Comparison of ENCODE assay signal across 1 cellular context in genomic region chr19:43595999-43596841, GRCh38.
TF ChIP-seq lines count a peak whose summit lies in the region.

A gene with protein sequence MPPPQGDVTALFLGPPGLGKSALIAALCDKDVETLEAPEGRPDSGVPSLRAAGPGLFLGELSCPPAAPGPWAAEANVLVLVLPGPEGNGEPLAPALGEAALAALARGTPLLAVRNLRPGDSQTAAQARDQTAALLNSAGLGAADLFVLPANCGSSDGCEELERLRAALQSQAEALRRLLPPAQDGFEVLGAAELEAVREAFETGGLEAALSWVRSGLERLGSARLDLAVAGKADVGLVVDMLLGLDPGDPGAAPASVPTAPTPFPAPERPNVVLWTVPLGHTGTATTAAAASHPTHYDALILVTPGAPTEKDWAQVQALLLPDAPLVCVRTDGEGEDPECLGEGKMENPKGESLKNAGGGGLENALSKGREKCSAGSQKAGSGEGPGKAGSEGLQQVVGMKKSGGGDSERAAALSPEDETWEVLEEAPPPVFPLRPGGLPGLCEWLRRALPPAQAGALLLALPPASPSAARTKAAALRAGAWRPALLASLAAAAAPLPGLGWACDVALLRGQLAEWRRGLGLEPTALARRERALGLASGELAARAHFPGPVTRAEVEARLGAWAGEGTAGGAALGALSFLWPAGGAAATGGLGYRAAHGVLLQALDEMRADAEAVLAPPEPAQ (minus strand): TSS chr19:43596134. CDS start chr19:43595338, 796 bp downstream.
TSS of gene ZNF576 (plus strand) at chr19:43596595. CDS start at chr19:43597109, 514 bp downstream.

TF ChIP-seq in HEK293, 187 proteins besides CTCF, POLR2A, EP300 and RAD21 (continued from another document and continues in another):
- TF ChIP-seq, protein P1, sequence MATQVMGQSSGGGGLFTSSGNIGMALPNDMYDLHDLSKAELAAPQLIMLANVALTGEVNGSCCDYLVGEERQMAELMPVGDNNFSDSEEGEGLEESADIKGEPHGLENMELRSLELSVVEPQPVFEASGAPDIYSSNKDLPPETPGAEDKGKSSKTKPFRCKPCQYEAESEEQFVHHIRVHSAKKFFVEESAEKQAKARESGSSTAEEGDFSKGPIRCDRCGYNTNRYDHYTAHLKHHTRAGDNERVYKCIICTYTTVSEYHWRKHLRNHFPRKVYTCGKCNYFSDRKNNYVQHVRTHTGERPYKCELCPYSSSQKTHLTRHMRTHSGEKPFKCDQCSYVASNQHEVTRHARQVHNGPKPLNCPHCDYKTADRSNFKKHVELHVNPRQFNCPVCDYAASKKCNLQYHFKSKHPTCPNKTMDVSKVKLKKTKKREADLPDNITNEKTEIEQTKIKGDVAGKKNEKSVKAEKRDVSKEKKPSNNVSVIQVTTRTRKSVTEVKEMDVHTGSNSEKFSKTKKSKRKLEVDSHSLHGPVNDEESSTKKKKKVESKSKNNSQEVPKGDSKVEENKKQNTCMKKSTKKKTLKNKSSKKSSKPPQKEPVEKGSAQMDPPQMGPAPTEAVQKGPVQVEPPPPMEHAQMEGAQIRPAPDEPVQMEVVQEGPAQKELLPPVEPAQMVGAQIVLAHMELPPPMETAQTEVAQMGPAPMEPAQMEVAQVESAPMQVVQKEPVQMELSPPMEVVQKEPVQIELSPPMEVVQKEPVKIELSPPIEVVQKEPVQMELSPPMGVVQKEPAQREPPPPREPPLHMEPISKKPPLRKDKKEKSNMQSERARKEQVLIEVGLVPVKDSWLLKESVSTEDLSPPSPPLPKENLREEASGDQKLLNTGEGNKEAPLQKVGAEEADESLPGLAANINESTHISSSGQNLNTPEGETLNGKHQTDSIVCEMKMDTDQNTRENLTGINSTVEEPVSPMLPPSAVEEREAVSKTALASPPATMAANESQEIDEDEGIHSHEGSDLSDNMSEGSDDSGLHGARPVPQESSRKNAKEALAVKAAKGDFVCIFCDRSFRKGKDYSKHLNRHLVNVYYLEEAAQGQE (tag by site-specific recombination; IDR thresholded peaks at IDR 0.05) = peak; percentile 62
- TF ChIP-seq REPIN1 (tag by site-specific recombination; IDR thresholded peaks at IDR 0.05; ENCODE audit: low read depth) (peak; percentile 94; the same call in 1 of the 2 replicates), ZNF2 (tag by site-specific recombination; IDR thresholded peaks at IDR 0.05) (peak; percentile 94), ZSCAN30 (tag by site-specific recombination; IDR thresholded peaks at IDR 0.05) (peak; percentile 97), ZNF114 (tag by site-specific recombination; IDR thresholded peaks at IDR 0.05) (no peak), ZNF664 (tag by site-specific recombination; IDR thresholded peaks at IDR 0.05) (peak; percentile 30), SETDB1 (IDR thresholded peaks at IDR 0.05; ENCODE audit: insufficient read length, low read length) (no peak), ZNF391 (tag by site-specific recombination; IDR thresholded peaks at IDR 0.05; ENCODE audit: borderline replicate concordance, low read depth) (peak; percentile 94), PRDM10 (tag by site-specific recombination; IDR thresholded peaks at IDR 0.05) (peak; percentile 58), ZNF660 (tag by site-specific recombination; IDR thresholded peaks at IDR 0.05) (peak; percentile 98), ZNF404 (tag by site-specific recombination; IDR thresholded peaks at IDR 0.05) (no peak), KLF10 (tag by site-specific recombination; IDR thresholded peaks at IDR 0.05) (peak; percentile 100), ZNF449 (tag by site-specific recombination; IDR thresholded peaks at IDR 0.05) (peak; percentile 50; the same call in 1 of the 2 replicates), SP3 (tag by site-specific recombination; IDR thresholded peaks at IDR 0.05) (peak; percentile 95), ZEB2 (tag by site-specific recombination; IDR thresholded peaks at IDR 0.05) (peak; percentile 97), RBAK (tag by site-specific recombination; IDR thresholded peaks at IDR 0.05) (0 out of 2 replicates have a peak, but pooled peaks have one; percentile 47), ZNF792 (tag by site-specific recombination; IDR thresholded peaks at IDR 0.05) (0 out of 2 replicates have a peak, but pooled peaks have one; percentile 70), ZSCAN18 (tag by site-specific recombination; IDR thresholded peaks at IDR 0.05) (peak; percentile 69; the same call in 1 of the 2 replicates), TSHZ1 (tag by site-specific recombination; IDR thresholded peaks at IDR 0.05; ENCODE audit: borderline replicate concordance) (peak; percentile 62; the same call in 1 of the 2 replicates), ZNF239 (tag by site-specific recombination; IDR thresholded peaks at IDR 0.05) (no peak; the same call in 1 of the 2 replicates), ZIC2 (tag by site-specific recombination; IDR thresholded peaks at IDR 0.05) (peak; percentile 73), ZNF280C (tag by site-specific recombination; IDR thresholded peaks at IDR 0.05) (no peak; the same call in 1 of the 2 replicates), ZNF184 (tag by site-specific recombination; IDR thresholded peaks at IDR 0.05) (peak; percentile 90), ZFHX2 (tag by site-specific recombination; conservative IDR thresholded peaks at IDR 0.05) (peak; percentile 99), ZNF701 (tag by site-specific recombination; IDR thresholded peaks at IDR 0.05) (no peak), INSM2 (tag by site-specific recombination; IDR thresholded peaks at IDR 0.05) (peak; percentile 67), MZF1 (tag by site-specific recombination; IDR thresholded peaks at IDR 0.05; ENCODE audit: borderline replicate concordance) (0 out of 2 replicates have a peak, but pooled peaks have one; percentile 18), KLF16 (tag by site-specific recombination; IDR thresholded peaks at IDR 0.05) (peak; percentile 54; the same call in 1 of the 2 replicates), ZNF561 (tag by site-specific recombination; IDR thresholded peaks at IDR 0.05; ENCODE audit: borderline replicate concordance) (peak; percentile 98)
- TF ChIP-seq, protein P2, sequence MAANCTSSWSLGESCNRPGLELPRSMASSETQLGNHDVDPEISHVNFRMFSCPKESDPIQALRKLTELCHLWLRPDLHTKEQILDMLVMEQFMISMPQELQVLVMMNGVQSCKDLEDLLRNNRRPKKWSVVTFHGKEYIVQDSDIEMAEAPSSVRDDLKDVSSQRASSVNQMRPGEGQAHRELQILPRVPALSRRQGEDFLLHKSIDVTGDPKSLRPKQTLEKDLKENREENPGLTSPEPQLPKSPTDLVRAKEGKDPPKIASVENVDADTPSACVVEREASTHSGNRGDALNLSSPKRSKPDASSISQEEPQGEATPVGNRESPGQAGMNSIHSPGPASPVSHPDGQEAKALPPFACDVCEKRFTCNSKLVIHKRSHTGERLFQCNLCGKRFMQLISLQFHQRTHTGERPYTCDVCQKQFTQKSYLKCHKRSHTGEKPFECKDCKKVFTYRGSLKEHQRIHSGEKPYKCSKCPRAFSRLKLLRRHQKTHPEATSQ (tag by site-specific recombination; IDR thresholded peaks at IDR 0.05) = no peak
- TF ChIP-seq, protein P3, sequence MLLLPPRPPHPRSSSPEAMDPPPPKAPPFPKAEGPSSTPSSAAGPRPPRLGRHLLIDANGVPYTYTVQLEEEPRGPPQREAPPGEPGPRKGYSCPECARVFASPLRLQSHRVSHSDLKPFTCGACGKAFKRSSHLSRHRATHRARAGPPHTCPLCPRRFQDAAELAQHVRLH (tag by site-specific recombination; IDR thresholded peaks at IDR 0.05) = peak; percentile 99
